ENCODE assay signal across 1 cellular context in the genomic region with DNA sequence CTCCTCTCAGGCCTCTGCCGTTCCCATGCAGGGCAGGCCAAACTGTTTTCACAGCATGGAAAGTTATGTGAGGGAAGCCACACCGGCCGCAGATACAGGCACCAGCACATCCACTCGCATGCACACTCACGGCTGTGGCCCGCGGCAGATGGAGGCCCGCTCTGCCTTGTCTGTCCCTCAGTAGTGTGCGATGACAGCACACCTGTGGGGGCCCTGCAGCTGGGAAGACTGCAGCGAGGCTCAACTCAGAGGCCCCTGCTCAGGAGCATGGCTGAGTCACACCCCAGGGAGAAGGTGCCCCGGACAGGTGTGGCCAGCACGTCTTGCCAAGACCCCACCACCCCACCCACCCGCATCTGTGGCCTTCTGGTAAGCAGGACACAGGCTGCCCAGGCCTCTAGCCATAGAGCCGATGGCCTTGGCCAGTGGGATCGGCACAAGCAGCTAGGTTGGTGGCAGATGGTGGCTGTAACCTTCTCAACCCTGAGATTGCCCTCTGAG.
A peak's percentile ranks its signal among the peaks of the same experiment; 100 is the strongest.
TF ChIP-seq lines count a peak whose summit lies in the region.

No MANE protein-coding gene starts in this region.

TF ChIP-seq in HepG2, 621 proteins besides CTCF, POLR2A, EP300 and RAD21:
- no peak for TF ChIP-seq ZNF781 (CRISPR knock-in tag; IDR thresholded peaks at IDR 0.05; ENCODE audit: borderline replicate concordance, not compliant biosample characterization)
- TF ChIP-seq TEAD3 (CRISPR knock-in tag; optimal IDR thresholded peaks at IDR 0.05; ENCODE audit: borderline replicate concordance), result no peak
- TF ChIP-seq ZBTB39 (CRISPR knock-in tag; IDR thresholded peaks at IDR 0.05), result peak; percentile 63; the same call in 1 of the 2 replicates
- TF ChIP-seq, protein P1, sequence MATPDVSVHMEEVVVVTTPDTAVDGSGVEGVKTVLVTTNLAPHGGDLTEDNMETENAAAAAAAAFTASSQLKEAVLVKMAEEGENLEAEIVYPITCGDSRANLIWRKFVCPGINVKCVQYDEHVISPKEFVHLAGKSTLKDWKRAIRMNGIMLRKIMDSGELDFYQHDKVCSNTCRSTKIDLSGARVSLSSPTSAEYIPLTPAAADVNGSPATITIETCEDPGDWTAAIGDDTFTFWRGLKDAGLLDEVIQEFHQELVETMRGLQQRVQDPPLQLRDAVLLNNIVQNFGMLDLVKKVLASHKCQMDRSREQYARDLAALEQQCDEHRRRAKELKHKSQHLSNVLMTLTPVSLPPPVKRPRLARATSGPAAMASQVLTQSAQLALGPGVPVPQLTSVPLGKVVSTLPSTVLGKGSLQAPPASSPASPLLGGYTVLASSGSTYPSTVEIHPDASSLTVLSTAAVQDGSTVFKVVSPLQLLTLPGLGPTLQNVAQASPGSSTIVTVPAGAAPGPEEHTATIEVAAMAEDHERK (CRISPR knock-in tag; IDR thresholded peaks at IDR 0.05; ENCODE audit: low read depth), result no peak
- peak; percentile 41; the same call in 1 of the 2 replicates for TF ChIP-seq ZBTB38 (CRISPR knock-in tag; IDR thresholded peaks at IDR 0.05)
- TF ChIP-seq ELF1 (CRISPR knock-in tag; IDR thresholded peaks at IDR 0.05), result no peak
- TF ChIP-seq HNRNPLL (IDR thresholded peaks at IDR 0.05; ENCODE audit: low read depth, low read length, poor library complexity, severe bottlenecking), result no peak
- no peak for TF ChIP-seq RFXANK (CRISPR knock-in tag; IDR thresholded peaks at IDR 0.05)
- TF ChIP-seq ZNF724P (CRISPR knock-in tag; IDR thresholded peaks at IDR 0.05; ENCODE audit: borderline replicate concordance), result no peak
- no peak for TF ChIP-seq NFATC3 (CRISPR knock-in tag; IDR thresholded peaks at IDR 0.05)
- TF ChIP-seq ZNF563 (CRISPR knock-in tag; IDR thresholded peaks at IDR 0.05), result no peak
- TF ChIP-seq ZNF251 (CRISPR knock-in tag; IDR thresholded peaks at IDR 0.05), result no peak
- TF ChIP-seq ZNF737 (CRISPR knock-in tag; IDR thresholded peaks at IDR 0.05; ENCODE audit: borderline replicate concordance), result no peak
- TF ChIP-seq ZNF432 (CRISPR knock-in tag; IDR thresholded peaks at IDR 0.05; ENCODE audit: borderline replicate concordance), result no peak
- no peak for TF ChIP-seq ZBTB26 (CRISPR knock-in tag; IDR thresholded peaks at IDR 0.05; ENCODE audit: borderline replicate concordance)
- no peak for TF ChIP-seq HNRNPUL1 (IDR thresholded peaks at IDR 0.05; ENCODE audit: low read depth, low read length)
- no peak for TF ChIP-seq MIXL1 (CRISPR knock-in tag; IDR thresholded peaks at IDR 0.05)
- TF ChIP-seq, protein P2, sequence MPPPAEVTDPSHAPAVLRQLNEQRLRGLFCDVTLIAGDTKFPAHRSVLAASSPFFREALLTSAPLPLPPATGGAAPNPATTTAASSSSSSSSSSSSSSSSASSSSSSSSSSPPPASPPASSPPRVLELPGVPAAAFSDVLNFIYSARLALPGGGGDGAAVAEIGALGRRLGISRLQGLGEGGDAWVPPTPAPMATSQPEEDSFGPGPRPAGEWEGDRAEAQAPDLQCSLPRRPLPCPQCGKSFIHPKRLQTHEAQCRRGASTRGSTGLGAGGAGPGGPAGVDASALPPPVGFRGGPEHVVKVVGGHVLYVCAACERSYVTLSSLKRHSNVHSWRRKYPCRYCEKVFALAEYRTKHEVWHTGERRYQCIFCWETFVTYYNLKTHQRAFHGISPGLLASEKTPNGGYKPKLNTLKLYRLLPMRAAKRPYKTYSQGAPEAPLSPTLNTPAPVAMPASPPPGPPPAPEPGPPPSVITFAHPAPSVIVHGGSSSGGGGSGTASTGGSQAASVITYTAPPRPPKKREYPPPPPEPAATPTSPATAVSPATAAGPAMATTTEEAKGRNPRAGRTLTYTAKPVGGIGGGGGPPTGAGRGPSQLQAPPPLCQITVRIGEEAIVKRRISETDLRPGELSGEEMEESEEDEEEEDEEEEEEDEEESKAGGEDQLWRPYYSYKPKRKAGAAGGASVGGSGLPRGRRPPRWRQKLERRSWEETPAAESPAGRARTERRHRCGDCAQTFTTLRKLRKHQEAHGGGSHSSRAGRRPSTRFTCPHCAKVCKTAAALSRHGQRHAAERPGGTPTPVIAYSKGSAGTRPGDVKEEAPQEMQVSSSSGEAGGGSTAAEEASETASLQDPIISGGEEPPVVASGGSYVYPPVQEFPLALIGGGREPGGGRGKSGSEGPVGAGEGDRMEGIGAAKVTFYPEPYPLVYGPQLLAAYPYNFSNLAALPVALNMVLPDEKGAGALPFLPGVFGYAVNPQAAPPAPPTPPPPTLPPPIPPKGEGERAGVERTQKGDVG (CRISPR knock-in tag; IDR thresholded peaks at IDR 0.05; ENCODE audit: borderline replicate concordance), result 0 out of 2 replicates have a peak, but pooled peaks have one; percentile 30
- TF ChIP-seq MIER2 (CRISPR knock-in tag; IDR thresholded peaks at IDR 0.05), result no peak
- TF ChIP-seq JUND (CRISPR knock-in tag; IDR thresholded peaks at IDR 0.05), result no peak
- no peak for TF ChIP-seq ZBTB8A (CRISPR knock-in tag; IDR thresholded peaks at IDR 0.05; ENCODE audit: borderline replicate concordance, low read depth)
- no peak for TF ChIP-seq ZNF205 (CRISPR knock-in tag; IDR thresholded peaks at IDR 0.05)
- TF ChIP-seq EHMT2 (IDR thresholded peaks at IDR 0.05; ENCODE audit: borderline replicate concordance, low read depth, low read length), result no peak
- no peak for TF ChIP-seq HIVEP1 (CRISPR knock-in tag; IDR thresholded peaks at IDR 0.05)
- TF ChIP-seq ZC3H4 (CRISPR knock-in tag; IDR thresholded peaks at IDR 0.05; ENCODE audit: borderline replicate concordance), result no peak
- TF ChIP-seq, protein P3, sequence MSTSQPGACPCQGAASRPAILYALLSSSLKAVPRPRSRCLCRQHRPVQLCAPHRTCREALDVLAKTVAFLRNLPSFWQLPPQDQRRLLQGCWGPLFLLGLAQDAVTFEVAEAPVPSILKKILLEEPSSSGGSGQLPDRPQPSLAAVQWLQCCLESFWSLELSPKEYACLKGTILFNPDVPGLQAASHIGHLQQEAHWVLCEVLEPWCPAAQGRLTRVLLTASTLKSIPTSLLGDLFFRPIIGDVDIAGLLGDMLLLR (CRISPR knock-in tag; IDR thresholded peaks at IDR 0.05), result no peak
- no peak for TF ChIP-seq MLX (CRISPR knock-in tag; IDR thresholded peaks at IDR 0.05)
- TF ChIP-seq ZNF546 (CRISPR knock-in tag; conservative IDR thresholded peaks at IDR 0.05), result no peak
- TF ChIP-seq RBM39 (IDR thresholded peaks at IDR 0.05; ENCODE audit: low read depth, low read length, poor library complexity, severe bottlenecking), result peak; percentile 2
- TF ChIP-seq, protein P4, sequence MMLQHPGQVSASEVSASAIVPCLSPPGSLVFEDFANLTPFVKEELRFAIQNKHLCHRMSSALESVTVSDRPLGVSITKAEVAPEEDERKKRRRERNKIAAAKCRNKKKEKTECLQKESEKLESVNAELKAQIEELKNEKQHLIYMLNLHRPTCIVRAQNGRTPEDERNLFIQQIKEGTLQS (CRISPR knock-in tag; IDR thresholded peaks at IDR 0.05), result no peak
- no peak for TF ChIP-seq SETDB1 (CRISPR knock-in tag; IDR thresholded peaks at IDR 0.05; ENCODE audit: borderline replicate concordance)
- TF ChIP-seq, protein P5, sequence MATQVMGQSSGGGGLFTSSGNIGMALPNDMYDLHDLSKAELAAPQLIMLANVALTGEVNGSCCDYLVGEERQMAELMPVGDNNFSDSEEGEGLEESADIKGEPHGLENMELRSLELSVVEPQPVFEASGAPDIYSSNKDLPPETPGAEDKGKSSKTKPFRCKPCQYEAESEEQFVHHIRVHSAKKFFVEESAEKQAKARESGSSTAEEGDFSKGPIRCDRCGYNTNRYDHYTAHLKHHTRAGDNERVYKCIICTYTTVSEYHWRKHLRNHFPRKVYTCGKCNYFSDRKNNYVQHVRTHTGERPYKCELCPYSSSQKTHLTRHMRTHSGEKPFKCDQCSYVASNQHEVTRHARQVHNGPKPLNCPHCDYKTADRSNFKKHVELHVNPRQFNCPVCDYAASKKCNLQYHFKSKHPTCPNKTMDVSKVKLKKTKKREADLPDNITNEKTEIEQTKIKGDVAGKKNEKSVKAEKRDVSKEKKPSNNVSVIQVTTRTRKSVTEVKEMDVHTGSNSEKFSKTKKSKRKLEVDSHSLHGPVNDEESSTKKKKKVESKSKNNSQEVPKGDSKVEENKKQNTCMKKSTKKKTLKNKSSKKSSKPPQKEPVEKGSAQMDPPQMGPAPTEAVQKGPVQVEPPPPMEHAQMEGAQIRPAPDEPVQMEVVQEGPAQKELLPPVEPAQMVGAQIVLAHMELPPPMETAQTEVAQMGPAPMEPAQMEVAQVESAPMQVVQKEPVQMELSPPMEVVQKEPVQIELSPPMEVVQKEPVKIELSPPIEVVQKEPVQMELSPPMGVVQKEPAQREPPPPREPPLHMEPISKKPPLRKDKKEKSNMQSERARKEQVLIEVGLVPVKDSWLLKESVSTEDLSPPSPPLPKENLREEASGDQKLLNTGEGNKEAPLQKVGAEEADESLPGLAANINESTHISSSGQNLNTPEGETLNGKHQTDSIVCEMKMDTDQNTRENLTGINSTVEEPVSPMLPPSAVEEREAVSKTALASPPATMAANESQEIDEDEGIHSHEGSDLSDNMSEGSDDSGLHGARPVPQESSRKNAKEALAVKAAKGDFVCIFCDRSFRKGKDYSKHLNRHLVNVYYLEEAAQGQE (IDR thresholded peaks at IDR 0.05; ENCODE audit: borderline replicate concordance in 1 of 2, low read depth in 1 of 2, low read length in 2 of 2), result no peak
- TF ChIP-seq MTA3 (CRISPR knock-in tag; IDR thresholded peaks at IDR 0.05), result no peak
- no peak for TF ChIP-seq HES4 (CRISPR knock-in tag; IDR thresholded peaks at IDR 0.05; ENCODE audit: borderline replicate concordance)
